In the genomic region with DNA sequence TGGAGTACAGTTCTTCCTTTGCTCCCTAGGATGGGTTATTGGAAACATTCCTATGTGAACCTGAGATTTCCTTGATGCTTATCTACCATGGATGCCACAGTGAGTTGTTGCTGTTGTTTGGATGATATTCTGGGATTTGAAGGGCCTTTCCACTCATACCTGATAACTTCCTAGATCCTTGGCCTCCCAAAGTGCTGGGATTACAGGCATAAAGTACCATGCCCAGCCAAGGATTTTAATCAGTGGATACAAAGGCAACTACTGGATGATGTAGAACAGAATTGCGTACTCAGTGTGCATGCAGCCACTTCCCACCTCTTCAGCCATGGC, we compare ENCODE assay signal across 25 cellular contexts. TPM values are rescaled to one million over a fixed set of nuclear protein-coding genes. Genes with fewer than 3 reads are reported as not detected.
A peak's percentile ranks its signal among the peaks of the same experiment; 100 is the strongest.
DNase-seq lines count a peak whose midpoint lies in the region; ATAC-seq and TF ChIP-seq lines count a peak whose summit lies in the region.
"Had no signal": no experiment of that assay in that cellular context is flagged by ENCODE, and none has a peak within 500 bp of the region (broad histone marks: within the 10 kb centered on the region; RNA-seq: fewer than 3 reads in every experiment).

No MANE protein-coding gene starts in this region.

- no peak for TF ChIP-seq POLR2A in heart left ventricle (IDR thresholded peaks at IDR 0.05)

- H3K27me3 Mint-ChIP-seq in activated B cell treated with CpG ODN at 0.5 μM for 24 hours = no peaks in the 10 kb centered on the region
- H3K27me3 Mint-ChIP-seq in immature natural killer cell (ENCODE audit: low read depth in 3 of 3) = peaks cover 2 to 5% (median 4%) of the 10 kb centered on the region in 3 donors
- peaks cover 5% of the 10 kb centered on the region for H3K27me3 Mint-ChIP-seq in glutamatergic neuron (ENCODE audit: unreplicated experiment)
- H3K27me3 Mint-ChIP-seq: activated CD8-positive, alpha-beta memory T cell treated with anti-CD3 and anti-CD28 coated beads, Interleukin-2, amount 10 ng/mL, durations not matched to agents 7 days and 5 days had no signal

- H3K27ac Mint-ChIP-seq in activated B cell treated with CpG ODN at 0.5 μM for 24 hours = peak overlapping the region; percentile 61
- H3K27ac Mint-ChIP-seq in immature natural killer cell = peak overlapping the region in 5 of 6 donors; percentile 22 to 78 (median 53)
- H3K27ac Mint-ChIP-seq in glutamatergic neuron (ENCODE audit: unreplicated experiment) = no peak overlapping the region
- H3K27ac Mint-ChIP-seq: CD14-positive monocyte; T-helper 2 cell treated with Interferon-gamma antibody and Interleukin-4, amounts not matched to agents 5 μg/mL and 100 μg/mL, for 36 hours had no signal

- TF ChIP-seq CTCF in left ventricle myocardium inferior (IDR thresholded peaks at IDR 0.05; ENCODE audit: borderline replicate concordance) (no peak), heart left ventricle (IDR thresholded peaks at IDR 0.05) (no peak), activated B cell treated with CpG ODN at 0.5 μM for 24 hours (IDR thresholded peaks at IDR 0.05) (no peak), glutamatergic neuron (IDR thresholded peaks at IDR 0.05; ENCODE audit: partially characterized antibody, unreplicated experiment) (no peak)

- H3K27ac ChIP-seq in left ventricle myocardium inferior (replicated peaks) (peak overlapping the region; percentile 28), heart left ventricle (no peak overlapping the region)
- H3K27ac ChIP-seq: cardiac muscle cell, foreskin keratinocyte, lower lobe of right lung, right atrium auricular region, suprapubic skin had no signal

- intact Hi-C loops in left ventricle myocardium inferior (cut with micrococcal nuclease) (no loop called here), heart left ventricle (cut with DNase I) (loop anchor here in 2 of 10 donors (5.0 kb wide), 2 partner anchors 47 to 52 kb away; no protein-coding TSS in a partner anchor), activated B cell treated with CpG ODN at 0.5 μM for 24 hours (cut with micrococcal nuclease) (no loop called here)

- CTCF ChIA-PET in activated B cell treated with CpG ODN at 0.5 μM for 24 hours (lab: Charles Lee) = no interaction called here

- H3K4me1 Mint-ChIP-seq in activated B cell treated with CpG ODN at 0.5 μM for 24 hours (peaks cover 86% of the 10 kb centered on the region), immature natural killer cell (peaks cover 77 to 85% of the 10 kb centered on the region in 2 donors), glutamatergic neuron (ENCODE audit: low read depth, unreplicated experiment) (peaks cover 3% of the 10 kb centered on the region)

- peaks cover 10% of the 10 kb centered on the region for H3K9me3 ChIP-seq in left ventricle myocardium inferior (replicated peaks)
- peaks cover 0 to 8% (median 0%) of the 10 kb centered on the region in 12 donors for H3K9me3 ChIP-seq in heart left ventricle
- H3K9me3 ChIP-seq: lower lobe of right lung, suprapubic skin had no signal

- POLR2A ChIA-PET in activated B cell treated with CpG ODN at 0.5 μM for 24 hours (lab: Charles Lee) = interaction anchor here (1.6 kb wide), 1 partner anchor 10 kb away, joined by 3 read pairs; no protein-coding TSS in a partner anchor

- no peak overlapping the region for H3K4me3 ChIP-seq in left ventricle myocardium inferior
- H3K4me3 ChIP-seq in heart left ventricle = no peak overlapping the region
- H3K4me3 ChIP-seq: cardiac muscle cell, lower lobe of right lung, right atrium auricular region, suprapubic skin had no signal

- no peak overlapping the region for H3K4me3 Mint-ChIP-seq in activated B cell treated with CpG ODN at 0.5 μM for 24 hours
- H3K4me3 Mint-ChIP-seq in immature natural killer cell = no peak overlapping the region
- no peak overlapping the region for H3K4me3 Mint-ChIP-seq in glutamatergic neuron (ENCODE audit: unreplicated experiment)
- H3K4me3 Mint-ChIP-seq: activated CD8-positive, alpha-beta memory T cell treated with anti-CD3 and anti-CD28 coated beads, Interleukin-2, amount 10 ng/mL, durations not matched to agents 7 days and 5 days; CD14-positive monocyte; T-helper 2 cell treated with Interferon-gamma antibody and Interleukin-4, amounts not matched to agents 5 μg/mL and 100 μg/mL, for 36 hours had no signal

- H3K27me3 ChIP-seq in left ventricle myocardium inferior (ENCODE audit: low read depth) = peaks cover 30% of the 10 kb centered on the region
- peaks cover 0 to 4% (median 0%) of the 10 kb centered on the region in 9 donors for H3K27me3 ChIP-seq in heart left ventricle
- H3K27me3 ChIP-seq: cardiac muscle cell, right atrium auricular region had no signal

- DNase-seq in left ventricle myocardium inferior (no peak), heart left ventricle (no peak), activated B cell treated with CpG ODN at 0.5 μM for 24 hours (no peak), immature natural killer cell (no peak), NCI-H1436 treated with DMSO at 0.1 percent for 48 hours (lab: John Stamatoyannopoulos, UW) (no peak), glutamatergic neuron (no peak), mesenteric fat pad (ENCODE audit: low spot score) (no peak)
- DNase-seq: ACHN; activated effector memory CD4-positive, alpha-beta T cell treated with anti-CD3 and anti-CD28 coated beads, Interleukin-2, amount 50 U/mL, for 16 hours; erythroblast; GDM1; hippocampal formation; Karpas-422; lower lobe of right lung; NCI-H446 treated with DMSO at 0.1 percent for 48 hours had no signal

- 55 to 76% (median 60%) methylated on average over 1 of the region's 1 CpG for WGBS in heart left ventricle, 4 donors

- H3K36me3 Mint-ChIP-seq in activated B cell treated with CpG ODN at 0.5 μM for 24 hours (ENCODE audit: low read depth) (peaks cover 86% of the 10 kb centered on the region), immature natural killer cell (peaks cover 14 to 42% (median 19%) of the 10 kb centered on the region in 3 donors), glutamatergic neuron (ENCODE audit: unreplicated experiment) (no peaks in the 10 kb centered on the region)

- H3K9me3 Mint-ChIP-seq in activated B cell treated with CpG ODN at 0.5 μM for 24 hours (peaks cover 3% of the 10 kb centered on the region), immature natural killer cell (peaks cover 0 to 7% (median 0%) of the 10 kb centered on the region in 6 donors), glutamatergic neuron (ENCODE audit: unreplicated experiment) (no peaks in the 10 kb centered on the region)
- H3K9me3 Mint-ChIP-seq: T-helper 2 cell treated with Interferon-gamma antibody and Interleukin-4, amounts not matched to agents 5 μg/mL and 100 μg/mL, for 36 hours had no signal

- H3K4me1 ChIP-seq in left ventricle myocardium inferior = peaks cover 76% of the 10 kb centered on the region
- H3K4me1 ChIP-seq in heart left ventricle = peaks cover 0 to 80% (median 38%) of the 10 kb centered on the region in 12 donors
- H3K4me1 ChIP-seq: foreskin keratinocyte, suprapubic skin had no signal

- H3K36me3 ChIP-seq in left ventricle myocardium inferior (no peaks in the 10 kb centered on the region), heart left ventricle (peaks cover 0 to 8% (median 0%) of the 10 kb centered on the region in 9 donors)
- H3K36me3 ChIP-seq: cardiac muscle cell, lower lobe of right lung, right atrium auricular region, suprapubic skin had no signal

- ATAC-seq in heart left ventricle (no peak), activated B cell treated with CpG ODN at 0.5 μM for 24 hours (ENCODE audit: low read depth) (no peak), HG03521 (IDR thresholded peaks at IDR 0.05; ENCODE audit: unreplicated experiment) (no peak)
- ATAC-seq: activated CD8-positive, alpha-beta memory T cell treated with anti-CD3 and anti-CD28 coated beads, Interleukin-2, amount 10 ng/mL, durations not matched to agents 7 days and 5 days had no signal

RNA-seq across cellular contexts. Expression of a gene that starts 20.0 kb away (rescaled TPM):
- 6.3 TPM for total RNA-seq in left ventricle myocardium inferior
- 10 to 100 TPM in 1 of 9 donors, 1 to 10 TPM in 8; 3.4 to 11.8 (median 6.9) TPM for total RNA-seq in heart left ventricle
- 10 to 100 TPM in 1 of 2 donors, 1 to 10 TPM in 1; 1.9 to 12.2 TPM for polyA plus RNA-seq in heart left ventricle
- total RNA-seq in activated B cell treated with CpG ODN at 0.5 μM for 24 hours = 98.3 and 99.3 TPM in 2 replicates
- polyA plus RNA-seq in immature natural killer cell = 10 to 100 TPM; 23.6 to 42.8 (median 24.9) TPM
- total RNA-seq in glutamatergic neuron (ENCODE audit: unreplicated experiment) = 5.3 TPM
- total RNA-seq in mesenteric fat pad = 24.3 TPM
- total RNA-seq: foreskin keratinocyte, H4, osteoblast had no signal
- polyA plus RNA-seq: cardiac muscle cell, foreskin keratinocyte had no signal
